Comparison of ENCODE assay signal across 25 cellular contexts in genomic region chr14:105562713-105563346, GRCh38. TPM values are rescaled to one million over a fixed set of nuclear protein-coding genes. Genes with fewer than 3 reads are reported as not detected.
A peak's percentile ranks its signal among the peaks of the same experiment; 100 is the strongest.
DNase-seq lines count a peak whose midpoint lies in the region; ATAC-seq and TF ChIP-seq lines count a peak whose summit lies in the region.
"Had no signal": no experiment of that assay in that cellular context is flagged by ENCODE, and none has a peak within 500 bp of the region (broad histone marks: within the 10 kb centered on the region; RNA-seq: fewer than 3 reads in every experiment).

No MANE protein-coding gene starts in this region.

- H3K4me1 ChIP-seq in Peyer's patch (peaks cover 0 to 4% (median 0%) of the 10 kb centered on the region in 4 donors), upper lobe of right lung (no peaks in the 10 kb centered on the region), right lobe of liver (no peaks in the 10 kb centered on the region)
- H3K4me1 ChIP-seq: breast epithelium, parathyroid adenoma, uterus had no signal

- ATAC-seq in effector memory CD8-positive, alpha-beta T cell (replicated peaks) = no peak
- no peak for ATAC-seq in upper lobe of right lung
- no peak for ATAC-seq in right lobe of liver
- no peak for ATAC-seq in HG03135 (IDR thresholded peaks at IDR 0.05; ENCODE audit: unreplicated experiment)
- ATAC-seq: activated T-cell treated with anti-CD3 and anti-CD28 coated beads, Interleukin-2, amount 50 U/mL, for 4 hours; naive thymus-derived CD8-positive, alpha-beta T cell had no signal

- intact Hi-C loops in upper lobe of right lung (cut with DNase I) (no loop called here), right lobe of liver (cut with DNase I) (loop anchor here in 1 of 2 donors (10.0 kb wide), 1 partner anchor 122 kb away; no protein-coding TSS in a partner anchor)

- H3K36me3 Mint-ChIP-seq in activated naive CD4-positive, alpha-beta T cell treated with anti-CD3 and anti-CD28 coated beads, Interleukin-2, amount 50 U/mL, for 24 hours = no peaks in the 10 kb centered on the region
- no peaks in the 10 kb centered on the region for H3K36me3 Mint-ChIP-seq in effector memory CD8-positive, alpha-beta T cell (ENCODE audit: insufficient read depth)
- H3K36me3 Mint-ChIP-seq: naive thymus-derived CD8-positive, alpha-beta T cell had no signal

- H3K27me3 Mint-ChIP-seq in activated naive CD4-positive, alpha-beta T cell treated with anti-CD3 and anti-CD28 coated beads, Interleukin-2, amount 50 U/mL, for 24 hours = peaks cover under 1% of the 10 kb centered on the region
- H3K27me3 Mint-ChIP-seq in effector memory CD8-positive, alpha-beta T cell = peaks cover 0 to 2% of the 10 kb centered on the region in 2 donors
- H3K27me3 Mint-ChIP-seq: CD4-positive, alpha-beta T cell had no signal

- H3K4me3 Mint-ChIP-seq in activated naive CD4-positive, alpha-beta T cell treated with anti-CD3 and anti-CD28 coated beads, Interleukin-2, amount 50 U/mL, for 24 hours = no peak overlapping the region
- H3K4me3 Mint-ChIP-seq in effector memory CD8-positive, alpha-beta T cell = no peak overlapping the region
- H3K4me3 Mint-ChIP-seq: activated T-cell treated with anti-CD3 and anti-CD28 coated beads, Interleukin-2, amount 50 U/mL, for 4 hours; CD4-positive, alpha-beta T cell; HFFc6; naive thymus-derived CD8-positive, alpha-beta T cell had no signal

- no peak for TF ChIP-seq CTCF in Peyer's patch (IDR thresholded peaks at IDR 0.05)
- no peak for TF ChIP-seq CTCF in upper lobe of right lung (IDR thresholded peaks at IDR 0.05)
- TF ChIP-seq CTCF in right lobe of liver (IDR thresholded peaks at IDR 0.05) = no peak

- H3K27ac ChIP-seq in Peyer's patch = peak overlapping the region in 3 of 4 donors; percentile 43 to 71 (median 60)
- no peak overlapping the region for H3K27ac ChIP-seq in upper lobe of right lung
- no peak overlapping the region for H3K27ac ChIP-seq in right lobe of liver
- H3K27ac ChIP-seq: breast epithelium, parathyroid adenoma, uterus, VCaP had no signal

- no peaks in the 10 kb centered on the region for H3K36me3 ChIP-seq in Peyer's patch
- no peaks in the 10 kb centered on the region for H3K36me3 ChIP-seq in upper lobe of right lung
- H3K36me3 ChIP-seq in right lobe of liver = no peaks in the 10 kb centered on the region
- H3K36me3 ChIP-seq: breast epithelium, uterus had no signal

- peaks cover 12% of the 10 kb centered on the region for H3K4me1 Mint-ChIP-seq in activated naive CD4-positive, alpha-beta T cell treated with anti-CD3 and anti-CD28 coated beads, Interleukin-2, amount 50 U/mL, for 24 hours
- H3K4me1 Mint-ChIP-seq in effector memory CD8-positive, alpha-beta T cell (ENCODE audit: low read depth in 2 of 2) = peaks cover 6 to 8% of the 10 kb centered on the region in 2 donors

- no peaks in the 10 kb centered on the region for H3K9me3 Mint-ChIP-seq in activated naive CD4-positive, alpha-beta T cell treated with anti-CD3 and anti-CD28 coated beads, Interleukin-2, amount 50 U/mL, for 24 hours
- H3K9me3 Mint-ChIP-seq in effector memory CD8-positive, alpha-beta T cell = peaks cover 0 to 3% of the 10 kb centered on the region in 2 donors
- H3K9me3 Mint-ChIP-seq: activated T-cell treated with anti-CD3 and anti-CD28 coated beads, Interleukin-2, amount 50 U/mL, for 4 hours; CD4-positive, alpha-beta T cell; naive thymus-derived CD8-positive, alpha-beta T cell had no signal

- 76% methylated on average over 4 of the region's 4 CpGs for WGBS in right lobe of liver (ENCODE audit: insufficient coverage, low coverage, low lambda C conversion rate, missing lambda C conversion rate)

- H3K4me3 ChIP-seq in Peyer's patch (no peak overlapping the region), upper lobe of right lung (no peak overlapping the region), right lobe of liver (no peak overlapping the region)
- H3K4me3 ChIP-seq: breast epithelium, uterus had no signal

- no peak for TF ChIP-seq POLR2A in Peyer's patch (IDR thresholded peaks at IDR 0.05)
- TF ChIP-seq POLR2A in right lobe of liver (IDR thresholded peaks at IDR 0.05) = no peak

- peak overlapping the region; percentile 84 for H3K27ac Mint-ChIP-seq in activated naive CD4-positive, alpha-beta T cell treated with anti-CD3 and anti-CD28 coated beads, Interleukin-2, amount 50 U/mL, for 24 hours
- peak overlapping the region; percentile 37 to 92 for H3K27ac Mint-ChIP-seq in effector memory CD8-positive, alpha-beta T cell
- H3K27ac Mint-ChIP-seq: CD4-positive, alpha-beta T cell; HFFc6 had no signal

- DNase-seq in activated naive CD4-positive, alpha-beta T cell (lab: John Stamatoyannopoulos, UW) = no peak
- DNase-seq in Peyer's patch (no peak), upper lobe of right lung (peak; percentile 21), right lobe of liver (no peak)
- DNase-seq in effector memory CD8-positive, alpha-beta T cell = no peak
- no peak for DNase-seq in activated effector memory CD4-positive, alpha-beta T cell treated with anti-CD3 and anti-CD28 coated beads, Interleukin-2, amount 50 U/mL, for 16 hours
- DNase-seq: activated CD4-positive, alpha-beta T cell treated with anti-CD3 and anti-CD28 coated beads, Interleukin-2, amount 50 U/mL, for 48 hours; activated T-cell treated with anti-CD3 and anti-CD28 coated beads, Interleukin-2, amount 50 U/mL, for 4 hours; CD4-positive, alpha-beta T cell; DMS53; erythroblast; foreskin melanocyte; HFFc6; hypothalamus; KBM-7; naive thymus-derived CD8-positive, alpha-beta T cell; NCI-H2081 treated with DMSO at 0.1 percent for 48 hours; stimulated activated CD4-positive, alpha-beta T cell treated with anti-CD3 and anti-CD28 coated beads, Interleukin-1b, Interleukin-23, amount 100 ng/mL, for 48 hours; T-helper 1 cell; uterus had no signal

- no peaks in the 10 kb centered on the region for H3K9me3 ChIP-seq in Peyer's patch
- H3K9me3 ChIP-seq in upper lobe of right lung = no peaks in the 10 kb centered on the region
- H3K9me3 ChIP-seq in right lobe of liver = no peaks in the 10 kb centered on the region
- H3K9me3 ChIP-seq: breast epithelium, uterus had no signal

- H3K27me3 ChIP-seq in Peyer's patch (no peaks in the 10 kb centered on the region), upper lobe of right lung (no peaks in the 10 kb centered on the region), right lobe of liver (no peaks in the 10 kb centered on the region)
- H3K27me3 ChIP-seq: breast epithelium, uterus had no signal

RNA-seq across cellular contexts. Expression of gene TMEM121, which starts 36.4 kb away (rescaled TPM):
- total RNA-seq in Peyer's patch = 1 to 10 TPM in 2 of 4 donors, under 1 TPM in 1, not detected in 1; 0.94 to 2.5 (median 1.1) TPM
- 1.5 TPM for total RNA-seq in upper lobe of right lung
- 1 to 10 TPM in 5 of 6 experiments, under 1 TPM in 1; 0.74 to 3.2 (median 2.2) TPM for total RNA-seq in right lobe of liver

Comparison
In these comparisons a context has a peak if more than half of its experiments do, and no peak if none do; other contexts are left out.
1. H3K27ac ChIP-seq: peak in Peyer's patch (3 of 4); none in upper lobe of right lung (single experiment) and right lobe of liver (0 of 3).